In the genomic region with DNA sequence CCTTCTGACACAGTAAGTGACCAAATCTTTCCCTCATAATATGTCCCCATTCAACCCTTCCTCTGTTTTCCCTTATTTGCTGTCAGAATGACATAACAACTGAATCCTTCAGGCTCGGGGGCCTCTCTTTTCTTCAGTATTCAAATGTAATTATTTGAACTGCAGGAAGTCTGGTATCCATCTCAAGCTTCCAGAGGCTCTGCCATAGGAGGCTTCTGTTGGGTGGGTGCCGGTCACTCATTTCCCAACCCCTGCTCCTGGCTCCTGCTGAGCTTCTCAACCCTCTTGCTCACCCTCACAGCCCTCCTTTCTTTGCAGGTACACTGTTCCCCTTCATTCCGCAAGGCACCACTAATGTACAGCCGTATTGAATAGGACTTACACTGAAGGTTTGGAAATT, we compare ENCODE assay signal across 17 cellular contexts.
"Had no signal": no experiment of that assay in that cellular context is flagged by ENCODE, and none has a peak within 500 bp of the region (broad histone marks: within the 10 kb centered on the region; RNA-seq: fewer than 3 reads in every experiment).

No MANE protein-coding gene starts in this region.

- H3K4me1 ChIP-seq: right atrium auricular region, sigmoid colon, testis, upper lobe of right lung had no signal

- H3K27me3 ChIP-seq: heart left ventricle, right atrium auricular region, sigmoid colon, testis, tibial nerve, upper lobe of right lung had no signal

- H3K36me3 ChIP-seq: heart left ventricle, right atrium auricular region, sigmoid colon, tibial nerve, upper lobe of right lung had no signal

- DNase-seq: effector memory CD4-positive, alpha-beta T cell; heart left ventricle; hippocampal formation; kidney glomerular epithelial cell; naive thymus-derived CD4-positive, alpha-beta T cell; posterior cingulate gyrus; sigmoid colon; stimulated activated CD4-positive, alpha-beta T cell treated with anti-CD3 and anti-CD28 coated beads, Interleukin-2, amount 100 ng/mL, for 24 hours; stimulated activated CD4-positive, alpha-beta T cell treated with anti-CD3 and anti-CD28 coated beads, Interleukin-4, amount 100 ng/mL, for 4 hours; stimulated activated naive B cell treated with anti-CD40 and anti-IgM and Interleukin-4, amounts not matched to agents 10 μg/mL and 1 μg/mL and 100 μg/mL, for 72 hours; stimulated activated naive CD8-positive, alpha-beta T cell treated with anti-CD3 and anti-CD28 coated beads, Interleukin-15, amount 100 ng/mL, for 72 hours; testis; upper lobe of right lung had no signal

- ATAC-seq: esophagus mucosa; heart left ventricle; naive thymus-derived CD4-positive, alpha-beta T cell; stimulated activated naive B cell treated with anti-CD40 and anti-IgM and Interleukin-4, amounts not matched to agents 10 μg/mL and 1 μg/mL and 100 μg/mL, for 72 hours; stimulated activated naive CD8-positive, alpha-beta T cell treated with anti-CD3 and anti-CD28 coated beads, Interleukin-15, amount 100 ng/mL, for 72 hours; upper lobe of right lung had no signal

- H3K27ac ChIP-seq: heart left ventricle, right atrium auricular region, sigmoid colon, skin epidermis, testis, tibial nerve, upper lobe of right lung had no signal

- H3K9me3 ChIP-seq: sigmoid colon, testis, tibial nerve, upper lobe of right lung had no signal

- H3K4me3 ChIP-seq: heart left ventricle, right atrium auricular region, sigmoid colon, skin epidermis, testis, tibial nerve, upper lobe of right lung had no signal
